In genomic region chr2:47389692-47390091, GRCh38 we compare ENCODE assay signal across 33 cellular contexts. TPM values are rescaled to one million over a fixed set of nuclear protein-coding genes. Genes with fewer than 3 reads are reported as not detected.
"Had no signal": no experiment of that assay in that cellular context is flagged by ENCODE, and none has a peak within 500 bp of the region (broad histone marks: within the 10 kb centered on the region; RNA-seq: fewer than 3 reads in every experiment).

No MANE protein-coding gene starts in this region.

- H3K27ac ChIP-seq: ascending aorta, cardiac muscle cell, SJCRH30, SK-N-MC, WERI-Rb-1 had no signal

- H3K9me3 ChIP-seq: ascending aorta, MG63, SJCRH30 had no signal

- H3K27ac Mint-ChIP-seq: activated CD8-positive, alpha-beta T cell treated with anti-CD3 and anti-CD28 coated beads, Interleukin-2, amount 10 ng/mL, durations not matched to agents 7 days and 5 days; activated naive CD4-positive, alpha-beta T cell treated with anti-CD3 and anti-CD28 coated beads, Interleukin-2, amount 50 U/mL, for 24 hours; activated naive CD8-positive, alpha-beta T cell treated with anti-CD3 and anti-CD28 coated beads, Interleukin-2, amount 10 ng/mL, durations not matched to agents 7 days and 5 days; activated T-cell treated with anti-CD3 and anti-CD28 coated beads, Interleukin-2, amount 50 U/mL, for 24 hours; activated T-helper 2 cell treated with anti-CD3 and anti-CD28 coated beads, Interferon-gamma antibody, Interleukin-2, Interleukin-4, amounts not matched to agents 10 μg/mL and 5 μg/mL and 100 μg/mL, durations not matched to agents 14 hours and 24 hours and 36 hours had no signal

- H3K9me3 Mint-ChIP-seq: activated naive CD4-positive, alpha-beta T cell treated with anti-CD3 and anti-CD28 coated beads, Interleukin-2, amount 50 U/mL, for 24 hours; activated naive CD8-positive, alpha-beta T cell treated with anti-CD3 and anti-CD28 coated beads, Interleukin-2, amount 10 ng/mL, durations not matched to agents 7 days and 5 days; activated T-cell treated with anti-CD3 and anti-CD28 coated beads, Interleukin-2, amount 50 U/mL, for 24 hours; activated T-helper 2 cell treated with anti-CD3 and anti-CD28 coated beads, Interferon-gamma antibody, Interleukin-2, Interleukin-4, amounts not matched to agents 10 μg/mL and 5 μg/mL and 100 μg/mL, durations not matched to agents 14 hours and 24 hours and 36 hours had no signal

- H3K4me3 ChIP-seq: ascending aorta, cardiac muscle cell, MG63, SJCRH30, SK-N-MC had no signal

- H3K4me3 Mint-ChIP-seq: activated CD8-positive, alpha-beta T cell treated with anti-CD3 and anti-CD28 coated beads, Interleukin-2, amount 10 ng/mL, durations not matched to agents 7 days and 5 days; activated naive CD4-positive, alpha-beta T cell treated with anti-CD3 and anti-CD28 coated beads, Interleukin-2, amount 50 U/mL, for 24 hours; activated naive CD8-positive, alpha-beta T cell treated with anti-CD3 and anti-CD28 coated beads, Interleukin-2, amount 10 ng/mL, durations not matched to agents 7 days and 5 days; activated T-cell treated with anti-CD3 and anti-CD28 coated beads, Interleukin-2, amount 50 U/mL, for 24 hours had no signal

- DNase-seq: activated CD4-positive, alpha-beta T cell treated with anti-CD3 and anti-CD28 coated beads for 1 hour; activated CD4-positive, alpha-beta T cell treated with anti-CD3 and anti-CD28 coated beads for 48 hours; activated CD4-positive, alpha-beta T cell treated with anti-CD3 and anti-CD28 coated beads, Interleukin-2, amount 50 U/mL, for 48 hours; activated CD4-positive, CD25-positive, alpha-beta regulatory T cell; activated CD8-positive, alpha-beta T cell treated with anti-CD3 and anti-CD28 coated beads, Interleukin-2, amount 10 ng/mL, durations not matched to agents 7 days and 5 days; activated gamma-delta T cell; activated naive CD4-positive, alpha-beta T cell treated with Interleukin-2 at 50 U/mL for 16 hours; activated naive CD8-positive, alpha-beta T cell treated with anti-CD3 and anti-CD28 coated beads, Interleukin-2, amount 10 ng/mL, durations not matched to agents 7 days and 5 days; activated T-cell treated with anti-CD3 and anti-CD28 coated beads, Interleukin-2, amount 50 U/mL, for 24 hours; amygdala; Karpas-422; KBM-7; MG63; NCI-H1048; NCI-H1105 treated with DMSO at 0.1 percent for 48 hours; NCI-H1436; NCI-H1694; NCI-H2029; NCI-H345; NCI-H524 treated with DMSO at 0.1 percent for 48 hours; SHP77; SJCRH30; T1000; WERI-Rb-1 had no signal

- H3K27me3 Mint-ChIP-seq: activated naive CD4-positive, alpha-beta T cell treated with anti-CD3 and anti-CD28 coated beads, Interleukin-2, amount 50 U/mL, for 24 hours had no signal

- ATAC-seq: activated CD8-positive, alpha-beta T cell treated with anti-CD3 and anti-CD28 coated beads, Interleukin-2, amount 10 ng/mL, durations not matched to agents 7 days and 5 days; Panc1 had no signal

- H3K36me3 Mint-ChIP-seq: activated naive CD4-positive, alpha-beta T cell treated with anti-CD3 and anti-CD28 coated beads, Interleukin-2, amount 50 U/mL, for 24 hours; activated naive CD8-positive, alpha-beta T cell treated with anti-CD3 and anti-CD28 coated beads, Interleukin-2, amount 10 ng/mL, durations not matched to agents 7 days and 5 days had no signal

- H3K27me3 ChIP-seq: ascending aorta, cardiac muscle cell, MG63, SJCRH30 had no signal

- H3K4me1 Mint-ChIP-seq: activated naive CD4-positive, alpha-beta T cell treated with anti-CD3 and anti-CD28 coated beads, Interleukin-2, amount 50 U/mL, for 24 hours; activated naive CD8-positive, alpha-beta T cell treated with anti-CD3 and anti-CD28 coated beads, Interleukin-2, amount 10 ng/mL, durations not matched to agents 7 days and 5 days had no signal

- H3K4me1 ChIP-seq: ascending aorta, SJCRH30 had no signal

- H3K36me3 ChIP-seq: ascending aorta, cardiac muscle cell, MG63, SJCRH30, WERI-Rb-1 had no signal

RNA-seq across cellular contexts. Expression of gene EPCAM, which starts 20.6 kb away (rescaled TPM):
- total RNA-seq: activated CD8-positive, alpha-beta T cell treated with anti-CD3 and anti-CD28 coated beads, Interleukin-2, amount 10 ng/mL, durations not matched to agents 7 days and 5 days; activated naive CD8-positive, alpha-beta T cell treated with anti-CD3 and anti-CD28 coated beads, Interleukin-2, amount 10 ng/mL, durations not matched to agents 7 days and 5 days; ascending aorta; RPMI7951; T-helper 1 cell treated with Interleukin-12 subunit alpha and Interleukin-12 subunit beta and Interleukin-4 antibody, amounts not matched to agents 30 ng/mL and 1 ng/mL, for 36 hours; T-helper 2 cell treated with Interferon-gamma antibody and Interleukin-4, amounts not matched to agents 100 ng/mL and 5 ng/mL, for 36 hours had no signal
